Comparison of ENCODE assay signal across 8 cellular contexts in genomic region chr1:46131093-46131492, GRCh38. TPM values are rescaled to one million over a fixed set of nuclear protein-coding genes. Genes with fewer than 3 reads are reported as not detected.
DNase-seq lines count a peak whose midpoint lies in the region; ATAC-seq and TF ChIP-seq lines count a peak whose summit lies in the region.

No MANE protein-coding gene starts in this region.

- H3K79me2 ChIP-seq in OCI-LY1 (ENCODE audit: insufficient read depth, low read length), result no peaks in the 10 kb centered on the region; the same call in 1 of the 2 replicates

- DNase-seq in NCI-H1092 treated with DMSO at 0.1 percent for 48 hours (lab: John Stamatoyannopoulos, UW) (peak; percentile 13), NCI-H1092 (lab: John Stamatoyannopoulos, UW) (no peak), epithelial cell of proximal tubule (ENCODE audit: low read depth) (no peak), sigmoid colon (no peak)
- no peak for DNase-seq in stimulated activated CD4-positive, alpha-beta T cell treated with anti-CD3 and anti-CD28 coated beads, Interleukin-12 subunit alpha, Interleukin-12 subunit beta, amount 100 ng/mL, for 4 hours

- TF ChIP-seq POLR2A in sigmoid colon (IDR thresholded peaks at IDR 0.05), result no peak

- intact Hi-C loops in sigmoid colon (cut with DNase I), result loop anchor here (5.0 kb wide), 1 partner anchor 94 kb away; no protein-coding TSS in a partner anchor

- H3F3A ChIP-seq in OCI-LY1 (ENCODE audit: insufficient read depth, low read length), result no peaks in the 10 kb centered on the region

- WGBS in sigmoid colon, 2 donors, result 3 to 4% methylated on average over 10 of the region's 10 CpGs

- H3K4me3 ChIP-seq in OCI-LY1 (ENCODE audit: low read depth, low read length, poor library complexity, severe bottlenecking) (peak overlapping the region; percentile 77), epithelial cell of proximal tubule (ENCODE audit: low read depth, low read length) (peak overlapping the region; percentile 83), sigmoid colon (peak overlapping the region; percentile 36 to 72 (median 68))

- H2AFZ ChIP-seq in OCI-LY1 (ENCODE audit: low read length), result no peak overlapping the region

- H3K9ac ChIP-seq in OCI-LY1 (ENCODE audit: low read length), result peak overlapping the region; percentile 56

- ATAC-seq in GM21576 (IDR thresholded peaks at IDR 0.05; ENCODE audit: unreplicated experiment), result no peak
- no peak for ATAC-seq in HG03159 (IDR thresholded peaks at IDR 0.05; ENCODE audit: unreplicated experiment)

- H3K27me3 ChIP-seq in OCI-LY1 (ENCODE audit: insufficient read depth, low read length), result no peaks in the 10 kb centered on the region
- H3K27me3 ChIP-seq in sigmoid colon, result peaks cover 0 to 11% (median 0%) of the 10 kb centered on the region in 3 donors

- TF ChIP-seq CTCF in OCI-LY1 (IDR thresholded peaks at IDR 0.05; ENCODE audit: low read length) (no peak), epithelial cell of proximal tubule (conservative IDR thresholded peaks at IDR 0.05; ENCODE audit: low read depth, low read length) (no peak), sigmoid colon (IDR thresholded peaks at IDR 0.05) (no peak)

- H3K27ac ChIP-seq in OCI-LY1 (ENCODE audit: low read depth, low read length, poor library complexity, severe bottlenecking) (no peak overlapping the region), sigmoid colon (peak overlapping the region; percentile 91 to 94 (median 92))

- peak overlapping the region; percentile 94 for H3K4me2 ChIP-seq in OCI-LY1 (ENCODE audit: low read length)

- TF ChIP-seq EP300 in sigmoid colon (IDR thresholded peaks at IDR 0.05), result no peak

- no peaks in the 10 kb centered on the region for H4K20me1 ChIP-seq in OCI-LY1 (ENCODE audit: insufficient read depth, low read length)

- H3K9me3 ChIP-seq in OCI-LY1 (ENCODE audit: low read length) (no peaks in the 10 kb centered on the region), sigmoid colon (no peaks in the 10 kb centered on the region)

- H3K9me2 ChIP-seq in OCI-LY1 (ENCODE audit: low read depth, low read length), result no peaks in the 10 kb centered on the region

- H3K36me3 ChIP-seq in OCI-LY1 (ENCODE audit: insufficient read depth, low read length) (no peaks in the 10 kb centered on the region), sigmoid colon (no peaks in the 10 kb centered on the region)

- peaks cover 25% of the 10 kb centered on the region for H3K4me1 ChIP-seq in OCI-LY1 (ENCODE audit: insufficient read depth, low read length, severe bottlenecking)
- H3K4me1 ChIP-seq in sigmoid colon, result peaks cover 0 to 32% (median 15%) of the 10 kb centered on the region in 4 donors

RNA-seq across cellular contexts. Expression of gene PIK3R3, which starts 1.3 kb away (rescaled TPM):
- total RNA-seq in epithelial cell of proximal tubule (3.3 and 6.1 TPM in 2 replicates), sigmoid colon (10 to 100 TPM in 2 of 4 donors, 1 to 10 TPM in 2; 6.2 to 11.6 (median 9.4) TPM)
- polyA plus RNA-seq in sigmoid colon, result 1 to 10 TPM; 2.4 to 7.0 (median 3.9) TPM

RNA-seq across cellular contexts. Expression of gene TSPAN1, which starts 43.8 kb away (rescaled TPM):
- total RNA-seq in epithelial cell of proximal tubule (71.6 and 117 TPM in 2 replicates), sigmoid colon (1 to 10 TPM in 2 of 4 donors, under 1 TPM in 2; 0.95 to 8.9 (median 2.2) TPM)
- polyA plus RNA-seq in sigmoid colon, result 1,000 to 10,000 TPM in 1 of 3 donors, 100 to 1,000 TPM in 2; 300 to 1,233 (median 443) TPM

RNA-seq across cellular contexts. Expression of gene P3R3URF, which starts 45.2 kb away (rescaled TPM):
- total RNA-seq in epithelial cell of proximal tubule (not detected in 2 replicates), sigmoid colon (not detected)
- not detected for polyA plus RNA-seq in sigmoid colon
